ENCODE assay signal across 21 cellular contexts in the genomic region with DNA sequence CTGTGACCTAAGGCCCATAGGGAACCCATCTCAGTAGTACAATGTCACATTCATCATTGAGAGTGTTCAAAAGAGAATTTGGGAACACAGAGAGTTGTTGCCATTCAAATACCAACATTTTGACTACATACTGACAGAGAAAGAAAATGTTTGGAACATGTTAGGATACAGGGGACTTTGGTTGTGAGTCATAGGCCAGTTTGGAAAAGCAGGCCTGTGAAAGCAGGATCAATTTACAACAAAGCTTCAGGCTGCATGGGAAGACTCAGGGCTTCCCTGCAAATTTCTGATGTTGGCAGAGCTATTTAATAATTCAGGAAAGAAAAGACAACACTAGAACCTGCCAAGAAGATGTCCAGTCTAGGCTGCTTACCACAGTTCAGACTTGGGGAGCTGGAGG. TPM values are rescaled to one million over a fixed set of nuclear protein-coding genes. Genes with fewer than 3 reads are reported as not detected.
DNase-seq lines count a peak whose midpoint lies in the region; ATAC-seq and TF ChIP-seq lines count a peak whose summit lies in the region.
"Had no signal": no experiment of that assay in that cellular context is flagged by ENCODE, and none has a peak within 500 bp of the region (broad histone marks: within the 10 kb centered on the region; RNA-seq: fewer than 3 reads in every experiment).

No MANE protein-coding gene starts in this region.

- intact Hi-C loops in mammary epithelial cell (cut with micrococcal nuclease) = loop anchor here (1.0 kb wide), 2 partner anchors 22 to 59 kb away; partner anchors contain the start of gene EIF3F

- peak overlapping the region; percentile 93 for H3K27ac ChIP-seq in mammary epithelial cell (ENCODE audit: insufficient read depth, low read depth, low read length)
- H3K27ac ChIP-seq in mesenchymal stem cell (ENCODE audit: low read length, poor library complexity, severe bottlenecking) = no peak overlapping the region
- H3K27ac ChIP-seq in mesendoderm (ENCODE audit: low read depth, low read length) = no peak overlapping the region
- H3K27ac ChIP-seq: A549, left ventricle myocardium inferior, psoas muscle had no signal

- H3K23ac ChIP-seq in mesenchymal stem cell (ENCODE audit: low read length in 2 of 2) = no peak overlapping the region
- no peak overlapping the region for H3K23ac ChIP-seq in mesendoderm (ENCODE audit: low read length)

- no peak overlapping the region for H2BK15ac ChIP-seq in mesenchymal stem cell (ENCODE audit: low read depth, poor library complexity, severe bottlenecking)
- no peak overlapping the region for H2BK15ac ChIP-seq in mesendoderm (replicated peaks; ENCODE audit: low read depth)

- H3K14ac ChIP-seq in mesenchymal stem cell (ENCODE audit: low read length in 2 of 2) = no peak overlapping the region

- TF ChIP-seq CTCF in mammary epithelial cell (conservative IDR thresholded peaks at IDR 0.05 in 1 of 2, IDR thresholded peaks at IDR 0.05 in 1 of 2; ENCODE audit: extremely low read depth in 1 of 2, insufficient read depth in 1 of 2, low read depth in 1 of 2, low read length in 2 of 2) = no peak

- DNase-seq in AG08395 (ENCODE audit: low spot score) (peak; percentile 58), HT1080 (ENCODE audit: low read depth) (peak; percentile 40), mammary epithelial cell (peak; percentile 65), mesenchymal stem cell (peak; percentile 5), NCI-H2196 treated with DMSO at 0.1 percent for 48 hours (lab: John Stamatoyannopoulos, UW; ENCODE audit: unreplicated experiment) (no peak), mesendoderm (no peak), NCI-H446 (lab: John Stamatoyannopoulos, UW) (no peak)
- DNase-seq: activated CD4-positive, alpha-beta T cell treated with anti-CD3 and anti-CD28 coated beads for 1 hour; activated naive CD8-positive, alpha-beta T cell treated with anti-CD3 and anti-CD28 coated beads, Interleukin-2, amount 10 ng/mL, durations not matched to agents 7 days and 5 days; activated T-cell treated with anti-CD3 and anti-CD28 coated beads for 4 hours; Calu3; hypothalamus; left ventricle myocardium inferior; naive B cell; NCI-H2081 treated with DMSO at 0.1 percent for 48 hours; NCI-H774; psoas muscle; T-helper 2 cell had no signal

- H3K18ac ChIP-seq in mesenchymal stem cell (ENCODE audit: low read depth in 1 of 2, low read length in 2 of 2) (no peak overlapping the region), mesendoderm (ENCODE audit: low read length) (no peak overlapping the region)

- no peaks in the 10 kb centered on the region for H3K79me1 ChIP-seq in mesenchymal stem cell (replicated peaks; ENCODE audit: low read length, poor library complexity, severe bottlenecking)
- no peaks in the 10 kb centered on the region for H3K79me1 ChIP-seq in mesendoderm (ENCODE audit: low read length)

- H4K8ac ChIP-seq in mesenchymal stem cell (ENCODE audit: low read length) = no peak overlapping the region
- H4K8ac ChIP-seq in mesendoderm (ENCODE audit: low read depth, low read length) = no peak overlapping the region

- H2AK5ac ChIP-seq in mesenchymal stem cell (ENCODE audit: low read length, severe bottlenecking) = no peak overlapping the region
- H2AK5ac ChIP-seq in mesendoderm (ENCODE audit: low read length) = no peak overlapping the region

- peak overlapping the region; percentile 72 for H3K9ac ChIP-seq in mammary epithelial cell (ENCODE audit: insufficient read depth, low read length)
- H3K9ac ChIP-seq in mesenchymal stem cell (ENCODE audit: low read length) = peak overlapping the region; percentile 82
- H3K9ac ChIP-seq in mesendoderm (ENCODE audit: low read length) = no peak overlapping the region

- CTCF ChIA-PET in mammary epithelial cell (lab: Charles Lee; ENCODE audit: low non-redundant PET) = interaction anchor here (0.8 to 0.9 kb wide), 2 partner anchors 22 to 60 kb away, joined by 4 to 7 read pairs; partner anchors contain the start of gene EIF3F

- BruUV-seq in mammary epithelial cell (replicated peaks; lab: Mats Ljungman, UMichigan) = TSS peak; percentile 79

- H2BK5ac ChIP-seq in mesenchymal stem cell (ENCODE audit: low read depth, low read length, poor library complexity, severe bottlenecking) = no peak overlapping the region
- no peak overlapping the region for H2BK5ac ChIP-seq in mesendoderm (ENCODE audit: low read length)

- dilution Hi-C loops in mammary epithelial cell (cut with HindIII; ENCODE audit: low sequenced_read_pairs) = loop anchor here (5.0 kb wide), 1 partner anchor 58 kb away; no protein-coding TSS in a partner anchor

- H3K36me3 ChIP-seq in mammary epithelial cell (ENCODE audit: insufficient read depth, low read length) = no peaks in the 10 kb centered on the region
- H3K36me3 ChIP-seq in mesenchymal stem cell (ENCODE audit: control insufficient read depth in 1 of 2, insufficient read depth in 2 of 2, low read depth in 1 of 2, low read length in 2 of 2) = no peaks in the 10 kb centered on the region
- no peaks in the 10 kb centered on the region for H3K36me3 ChIP-seq in mesendoderm (ENCODE audit: control insufficient read depth, insufficient read depth, low read length)
- H3K36me3 ChIP-seq: left ventricle myocardium inferior had no signal

- H3K9me3 ChIP-seq in mammary epithelial cell (replicated peaks; ENCODE audit: insufficient read depth, low read length) (no peaks in the 10 kb centered on the region), mesenchymal stem cell (ENCODE audit: control insufficient read depth, low read length) (no peaks in the 10 kb centered on the region)
- H3K9me3 ChIP-seq: A549, left ventricle myocardium inferior, psoas muscle had no signal

- H3K4me2 ChIP-seq in mammary epithelial cell (ENCODE audit: insufficient read depth, low read depth, low read length) = peak overlapping the region; percentile 74
- no peak overlapping the region for H3K4me2 ChIP-seq in mesenchymal stem cell (ENCODE audit: low read length, poor library complexity, severe bottlenecking)
- no peak overlapping the region for H3K4me2 ChIP-seq in mesendoderm (ENCODE audit: low read length)
- H3K4me2 ChIP-seq: A549 had no signal

- no peak overlapping the region for H4K5ac ChIP-seq in mesendoderm (ENCODE audit: low read length)

- H3K27me3 ChIP-seq in mammary epithelial cell (ENCODE audit: insufficient read depth, low read length) = no peaks in the 10 kb centered on the region
- peaks cover 0 to 5% of the 10 kb centered on the region in 2 experiments for H3K27me3 ChIP-seq in mesenchymal stem cell (ENCODE audit: control insufficient read depth in 1 of 2, insufficient read depth in 1 of 2, low read length in 2 of 2)
- H3K27me3 ChIP-seq in mesendoderm (ENCODE audit: insufficient read depth, low read length, poor library complexity) = no peaks in the 10 kb centered on the region

- H4K91ac ChIP-seq in mesenchymal stem cell (ENCODE audit: low read length) = no peak overlapping the region

- H3K4ac ChIP-seq in mesenchymal stem cell (ENCODE audit: low read depth in 1 of 2, low read length in 2 of 2) (no peak overlapping the region), mesendoderm (ENCODE audit: low read depth, low read length) (no peak overlapping the region)

- no peak for ATAC-seq in GM19023 (IDR thresholded peaks at IDR 0.05; ENCODE audit: unreplicated experiment)
- ATAC-seq: A549, psoas muscle had no signal

- H3K4me3 ChIP-seq in mammary epithelial cell (replicated peaks in 1 of 3; ENCODE audit: insufficient read depth in 1 of 3, low read depth in 2 of 3, low read length in 3 of 3) (peak overlapping the region in 1 of 3 experiments; percentile 19), mesenchymal stem cell (ENCODE audit: insufficient read depth in 1 of 2, low read depth in 1 of 2, low read length in 2 of 2) (peak overlapping the region in 1 of 2 experiments; percentile 28), mesendoderm (ENCODE audit: low read length) (no peak overlapping the region)
- H3K4me3 ChIP-seq: A549, left ventricle myocardium inferior, psoas muscle had no signal

- in situ Hi-C loops in mammary epithelial cell (cut with MboI; ENCODE audit: low sequenced_read_pairs in 2 of 2) = no loop called here

- H2BK12ac ChIP-seq in mesenchymal stem cell (ENCODE audit: low read length in 2 of 2) = no peak overlapping the region

- H2BK120ac ChIP-seq in mesenchymal stem cell (ENCODE audit: low read depth, low read length) = no peak overlapping the region
- H2BK120ac ChIP-seq in mesendoderm (ENCODE audit: low read depth, low read length) = no peak overlapping the region

- H2AFZ ChIP-seq in mammary epithelial cell (ENCODE audit: low read depth, low read length) = peak overlapping the region; percentile 50
- no peak overlapping the region for H2AFZ ChIP-seq in mesenchymal stem cell (ENCODE audit: low read depth, low read length)

- H3K4me1 ChIP-seq in mammary epithelial cell (ENCODE audit: insufficient read depth, low read length) (peaks cover 49% of the 10 kb centered on the region), mesenchymal stem cell (ENCODE audit: control insufficient read depth, insufficient read depth, low read depth, low read length) (peaks cover 3% of the 10 kb centered on the region), mesendoderm (ENCODE audit: control insufficient read depth, low read depth, low read length) (no peaks in the 10 kb centered on the region)
- H3K4me1 ChIP-seq: A549, left ventricle myocardium inferior, psoas muscle had no signal

- H4K20me1 ChIP-seq in mammary epithelial cell (ENCODE audit: insufficient read depth, low read length) = no peaks in the 10 kb centered on the region

- no peak overlapping the region for H3K56ac ChIP-seq in mesendoderm (ENCODE audit: low read length)

- H3K79me2 ChIP-seq in mammary epithelial cell (ENCODE audit: insufficient read depth, low read length) (no peaks in the 10 kb centered on the region), mesendoderm (ENCODE audit: control insufficient read depth, insufficient read depth, low read length) (no peaks in the 10 kb centered on the region)

RNA-seq across cellular contexts. Expression of gene NLRP10, which starts 0.4 kb away (rescaled TPM):
- 0.16 and 0.17 TPM in 2 replicates for total RNA-seq in HT1080 (2014; rRNA removed; shearing (Covaris generic))
- 0.19 and 1.3 TPM in 2 replicates for polyA plus RNA-seq in HT1080 (2015; cell fraction: cytosol; rRNA removed)
- polyA plus RNA-seq in HT1080 (2015; cell fraction: nucleus; rRNA removed) = 0.16 and 0.27 TPM in 2 replicates
- 10 to 100 TPM in 1 of 2 donors, 1 to 10 TPM in 1; 9.2 to 18.0 TPM for total RNA-seq in mammary epithelial cell
- polyA plus RNA-seq in mammary epithelial cell = 4.9 TPM
- polyA minus RNA-seq in mammary epithelial cell = 27.5 TPM
- not detected for polyA plus RNA-seq in mesenchymal stem cell (2013, experiment 1 of 2)
- polyA plus RNA-seq in mesenchymal stem cell (2013, experiment 2 of 2) = not detected
- polyA plus RNA-seq in mesendoderm (2013, experiment 1 of 2) = 0.04 TPM
- polyA plus RNA-seq in mesendoderm (2013, experiment 2 of 2) = 0.04 TPM
- total RNA-seq: activated naive CD8-positive, alpha-beta T cell treated with anti-CD3 and anti-CD28 coated beads, Interleukin-2, amount 10 ng/mL, durations not matched to agents 7 days and 5 days; Calu3; left ventricle myocardium inferior; psoas muscle; subcutaneous adipose tissue had no signal
- polyA plus RNA-seq: A549, psoas muscle had no signal

RNA-seq across cellular contexts. Expression of gene EIF3F, which starts 22.3 kb away (rescaled TPM):
- total RNA-seq in HT1080 (2014; rRNA removed; shearing (Covaris generic)) = 399 and 560 TPM in 2 replicates
- 517 and 750 TPM in 2 replicates for polyA plus RNA-seq in HT1080 (2015; cell fraction: cytosol; rRNA removed)
- polyA plus RNA-seq in HT1080 (2015; cell fraction: nucleus; rRNA removed) = 297 and 397 TPM in 2 replicates
- total RNA-seq in mammary epithelial cell = 100 to 1,000 TPM; 234 to 399 TPM
- polyA plus RNA-seq in mammary epithelial cell = 247 TPM
- polyA minus RNA-seq in mammary epithelial cell = 345 TPM
- 570 TPM for polyA plus RNA-seq in mesenchymal stem cell (2013, experiment 1 of 2)
- polyA plus RNA-seq in mesenchymal stem cell (2013, experiment 2 of 2) = 566 TPM
- 498 TPM for polyA plus RNA-seq in mesendoderm (2013, experiment 1 of 2)
- polyA plus RNA-seq in mesendoderm (2013, experiment 2 of 2) = 521 TPM

RNA-seq across cellular contexts. Expression of gene OR10A3, which starts 23.4 kb away (rescaled TPM):
- not detected in 2 replicates for total RNA-seq in HT1080 (2014; rRNA removed; shearing (Covaris generic))
- polyA plus RNA-seq in HT1080 (2015; cell fraction: cytosol; rRNA removed) = not detected in 2 replicates
- 0.18 TPM in 1 of 2 replicates, not detected in the other for polyA plus RNA-seq in HT1080 (2015; cell fraction: nucleus; rRNA removed)
- under 1 TPM in 1 of 2 donors, not detected in 1; 0.17 TPM for total RNA-seq in mammary epithelial cell
- polyA plus RNA-seq in mammary epithelial cell = not detected
- not detected for polyA minus RNA-seq in mammary epithelial cell
- not detected for polyA plus RNA-seq in mesenchymal stem cell (2013, experiment 1 of 2)
- polyA plus RNA-seq in mesenchymal stem cell (2013, experiment 2 of 2) = not detected
- not detected for polyA plus RNA-seq in mesendoderm (2013, experiment 1 of 2)
- polyA plus RNA-seq in mesendoderm (2013, experiment 2 of 2) = not detected
- total RNA-seq: activated naive CD8-positive, alpha-beta T cell treated with anti-CD3 and anti-CD28 coated beads, Interleukin-2, amount 10 ng/mL, durations not matched to agents 7 days and 5 days; Calu3; left ventricle myocardium inferior; psoas muscle; subcutaneous adipose tissue had no signal
- polyA plus RNA-seq: A549, psoas muscle had no signal

RNA-seq across cellular contexts. Expression of gene OR10A6, which starts 33.8 kb away (rescaled TPM):
- total RNA-seq in HT1080 (2014; rRNA removed; shearing (Covaris generic)) = 0.02 TPM in 1 of 2 replicates, not detected in the other
- not detected in 2 replicates for polyA plus RNA-seq in HT1080 (2015; cell fraction: cytosol; rRNA removed)
- not detected in 2 replicates for polyA plus RNA-seq in HT1080 (2015; cell fraction: nucleus; rRNA removed)
- total RNA-seq in mammary epithelial cell = not detected
- polyA plus RNA-seq in mammary epithelial cell = 0.02 TPM
- polyA minus RNA-seq in mammary epithelial cell = not detected
- polyA plus RNA-seq in mesenchymal stem cell (2013, experiment 1 of 2) = not detected
- polyA plus RNA-seq in mesenchymal stem cell (2013, experiment 2 of 2) = not detected
- not detected for polyA plus RNA-seq in mesendoderm (2013, experiment 1 of 2)
- not detected for polyA plus RNA-seq in mesendoderm (2013, experiment 2 of 2)
- total RNA-seq: activated naive CD8-positive, alpha-beta T cell treated with anti-CD3 and anti-CD28 coated beads, Interleukin-2, amount 10 ng/mL, durations not matched to agents 7 days and 5 days; Calu3; left ventricle myocardium inferior; psoas muscle; subcutaneous adipose tissue had no signal
- polyA plus RNA-seq: A549, psoas muscle had no signal

Comparison
In these comparisons a context has a peak if more than half of its experiments do, and no peak if none do; other contexts are left out.
1. DNase-seq: peak in AG08395 (single experiment), HT1080 (single experiment), mammary epithelial cell (single experiment) and mesenchymal stem cell (single experiment); none in NCI-H2196 treated with DMSO at 0.1 percent for 48 hours (single experiment), mesendoderm (single experiment) and NCI-H446 (0 of 2).